ENCODE assay signal across 24 cellular contexts in the genomic region with DNA sequence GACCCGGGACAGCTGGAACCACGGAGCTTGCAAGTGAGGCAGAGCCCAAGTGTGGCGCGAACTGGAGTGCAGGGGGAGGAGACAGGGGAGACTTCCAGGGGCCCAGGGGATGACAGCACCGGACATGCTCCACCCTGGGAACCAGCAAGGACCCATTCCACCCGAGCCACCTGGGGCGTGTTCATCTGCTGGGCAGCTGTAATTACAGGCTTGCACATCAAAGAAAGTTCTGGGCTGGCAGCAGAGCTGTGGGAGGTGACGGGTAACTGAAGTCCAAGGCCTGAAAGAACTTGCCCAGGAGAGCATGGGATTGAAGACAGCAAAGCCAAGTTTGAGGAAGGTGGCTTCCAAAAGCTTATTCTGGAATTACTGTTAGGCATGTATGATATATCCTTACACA. TPM values are rescaled to one million over a fixed set of nuclear protein-coding genes. Genes with fewer than 3 reads are reported as not detected.
DNase-seq lines count a peak whose midpoint lies in the region; ATAC-seq and TF ChIP-seq lines count a peak whose summit lies in the region.
"Had no signal": no experiment of that assay in that cellular context is flagged by ENCODE, and none has a peak within 500 bp of the region (broad histone marks: within the 10 kb centered on the region; RNA-seq: fewer than 3 reads in every experiment).

No MANE protein-coding gene starts in this region.

- DNase-seq in activated CD8-positive, alpha-beta T cell treated with anti-CD3 and anti-CD28 coated beads for 36 hours: no peak
- no peak for DNase-seq in activated CD8-positive, alpha-beta T cell treated with anti-CD3 and anti-CD28 coated beads, Interleukin-2, amount 10 ng/mL, durations not matched to agents 7 days and 5 days
- DNase-seq in osteoblast (ENCODE audit: insufficient read length, low spot score, missing footprints): peak; percentile 58
- DNase-seq in T-helper 2 cell treated with Interferon-gamma antibody and Interleukin-4, amounts not matched to agents 5 μg/mL and 100 μg/mL, for 36 hours (ENCODE audit: low spot score): no peak
- DNase-seq in GM23248: no peak
- DNase-seq: 8988T; activated B cell treated with CpG ODN at 0.5 μM for 24 hours; activated CD4-positive, alpha-beta memory T cell treated with anti-CD3 and anti-CD28 coated beads for 36 hours; activated effector memory CD4-positive, alpha-beta T cell treated with anti-CD3 and anti-CD28 coated beads, Interleukin-2, amount 50 U/mL, for 16 hours; activated T-cell treated with anti-CD3 and anti-CD28 coated beads for 4 hours; cortex of kidney; immature natural killer cell; IMR-90; NCI-H2107; NCI-H524; SK-N-SH; spleen; stimulated activated CD4-positive, alpha-beta T cell treated with anti-CD3 and anti-CD28 coated beads, Interleukin-4, amount 100 ng/mL, for 1 hour; stimulated activated naive CD4-positive, alpha-beta T cell treated with Interleukin-2 at 50 U/mL for 16 hours had no signal

- peaks cover 17% of the 10 kb centered on the region for H3K4me1 Mint-ChIP-seq in activated CD8-positive, alpha-beta T cell treated with anti-CD3 and anti-CD28 coated beads for 36 hours (ENCODE audit: low read depth)
- peaks cover 4% of the 10 kb centered on the region for H3K4me1 Mint-ChIP-seq in activated CD8-positive, alpha-beta T cell treated with anti-CD3 and anti-CD28 coated beads, Interleukin-2, amount 10 ng/mL, durations not matched to agents 7 days and 5 days (ENCODE audit: low read depth)
- H3K4me1 Mint-ChIP-seq in T-helper 2 cell treated with Interferon-gamma antibody and Interleukin-4, amounts not matched to agents 5 μg/mL and 100 μg/mL, for 36 hours (ENCODE audit: low read depth): no peaks in the 10 kb centered on the region

- intact Hi-C loops in activated CD8-positive, alpha-beta T cell treated with anti-CD3 and anti-CD28 coated beads for 36 hours (cut with micrococcal nuclease): no loop called here

- no peak for TF ChIP-seq CTCF in activated CD8-positive, alpha-beta T cell treated with anti-CD3 and anti-CD28 coated beads for 36 hours (IDR thresholded peaks at IDR 0.05)
- TF ChIP-seq CTCF in HEK293 (tag by site-specific recombination; IDR thresholded peaks at IDR 0.05) (no peak), osteoblast (IDR thresholded peaks at IDR 0.05; ENCODE audit: extremely low read depth, low read depth, low read length) (no peak)

- H3K4me3 ChIP-seq in HEK293 (ENCODE audit: low read depth, low read length) (no peak overlapping the region), osteoblast (ENCODE audit: insufficient read depth, low read length) (no peak overlapping the region), GM23248 (no peak overlapping the region)
- H3K4me3 ChIP-seq: spleen had no signal

- no peaks in the 10 kb centered on the region for H3K27me3 Mint-ChIP-seq in activated CD8-positive, alpha-beta T cell treated with anti-CD3 and anti-CD28 coated beads for 36 hours
- no peaks in the 10 kb centered on the region for H3K27me3 Mint-ChIP-seq in activated CD8-positive, alpha-beta T cell treated with anti-CD3 and anti-CD28 coated beads, Interleukin-2, amount 10 ng/mL, durations not matched to agents 7 days and 5 days (ENCODE audit: low read depth)
- no peaks in the 10 kb centered on the region for H3K27me3 Mint-ChIP-seq in T-helper 2 cell treated with Interferon-gamma antibody and Interleukin-4, amounts not matched to agents 5 μg/mL and 100 μg/mL, for 36 hours (ENCODE audit: low read depth)
- H3K27me3 Mint-ChIP-seq: activated B cell treated with CpG ODN at 0.5 μM for 24 hours; activated CD4-positive, alpha-beta memory T cell treated with anti-CD3 and anti-CD28 coated beads for 36 hours had no signal

- H3K27me3 ChIP-seq in osteoblast (ENCODE audit: insufficient read depth, low read length): no peaks in the 10 kb centered on the region
- no peaks in the 10 kb centered on the region for H3K27me3 ChIP-seq in GM23248 (replicated peaks; ENCODE audit: insufficient read depth)
- H3K27me3 ChIP-seq: neutrophil, spleen had no signal

- H3K9ac ChIP-seq in GM23248: no peak overlapping the region
- H3K9ac ChIP-seq: SK-N-SH had no signal

- no peak for ATAC-seq in activated CD8-positive, alpha-beta T cell treated with anti-CD3 and anti-CD28 coated beads for 36 hours
- no peak for ATAC-seq in activated CD8-positive, alpha-beta T cell treated with anti-CD3 and anti-CD28 coated beads, Interleukin-2, amount 10 ng/mL, durations not matched to agents 7 days and 5 days
- ATAC-seq in esophagus mucosa (peak; percentile 78), GM19455 (IDR thresholded peaks at IDR 0.05; ENCODE audit: unreplicated experiment) (no peak)

- no peaks in the 10 kb centered on the region for H3K9me3 ChIP-seq in HEK293 (ENCODE audit: control insufficient read depth, insufficient read depth, low read depth, low read length)
- H3K9me3 ChIP-seq in osteoblast (ENCODE audit: low read depth, low read length): no peaks in the 10 kb centered on the region
- H3K9me3 ChIP-seq in GM23248 (ENCODE audit: low read depth): no peaks in the 10 kb centered on the region
- H3K9me3 ChIP-seq: neutrophil, SK-N-SH, spleen had no signal

- in situ Hi-C loops in GM23248 (cut with MboI): no loop called here

- H4K20me1 ChIP-seq in osteoblast (ENCODE audit: insufficient read depth, low read length) (peaks cover 33% of the 10 kb centered on the region), GM23248 (ENCODE audit: insufficient read depth) (no peaks in the 10 kb centered on the region; the same call in 1 of the 2 replicates)

- no peak overlapping the region for H3K4me3 Mint-ChIP-seq in activated CD8-positive, alpha-beta T cell treated with anti-CD3 and anti-CD28 coated beads for 36 hours
- H3K4me3 Mint-ChIP-seq in activated CD8-positive, alpha-beta T cell treated with anti-CD3 and anti-CD28 coated beads, Interleukin-2, amount 10 ng/mL, durations not matched to agents 7 days and 5 days: no peak overlapping the region
- H3K4me3 Mint-ChIP-seq in T-helper 2 cell treated with Interferon-gamma antibody and Interleukin-4, amounts not matched to agents 5 μg/mL and 100 μg/mL, for 36 hours: no peak overlapping the region
- H3K4me3 Mint-ChIP-seq: activated B cell treated with CpG ODN at 0.5 μM for 24 hours; activated CD4-positive, alpha-beta memory T cell treated with anti-CD3 and anti-CD28 coated beads for 36 hours; immature natural killer cell had no signal

- peaks cover 16 to 56% of the 10 kb centered on the region in 2 experiments; a peak in 2 of 3 replicates for H3K36me3 ChIP-seq in HEK293 (ENCODE audit: control insufficient read depth in 2 of 2, insufficient read depth in 1 of 2, low read length in 2 of 2)
- peaks cover 24% of the 10 kb centered on the region for H3K36me3 ChIP-seq in osteoblast (ENCODE audit: insufficient read depth, low read length)
- H3K36me3 ChIP-seq in GM23248 (ENCODE audit: low read depth): peaks cover 11% of the 10 kb centered on the region; the same call in 1 of the 2 replicates

- peaks cover 20% of the 10 kb centered on the region for H3K36me3 Mint-ChIP-seq in activated CD8-positive, alpha-beta T cell treated with anti-CD3 and anti-CD28 coated beads for 36 hours (ENCODE audit: low read depth)
- peaks cover 58% of the 10 kb centered on the region for H3K36me3 Mint-ChIP-seq in activated CD8-positive, alpha-beta T cell treated with anti-CD3 and anti-CD28 coated beads, Interleukin-2, amount 10 ng/mL, durations not matched to agents 7 days and 5 days (ENCODE audit: low read depth)
- peaks cover 43% of the 10 kb centered on the region for H3K36me3 Mint-ChIP-seq in T-helper 2 cell treated with Interferon-gamma antibody and Interleukin-4, amounts not matched to agents 5 μg/mL and 100 μg/mL, for 36 hours (ENCODE audit: low read depth)

- H3K27ac ChIP-seq in HEK293 (ENCODE audit: extremely low read depth, low read depth, low read length): no peak overlapping the region
- H3K27ac ChIP-seq in osteoblast (ENCODE audit: low read depth, low read length): no peak overlapping the region
- H3K27ac ChIP-seq in GM23248: no peak overlapping the region
- H3K27ac ChIP-seq: HL-60, neutrophil, spleen had no signal

- CTCF ChIA-PET in activated CD8-positive, alpha-beta T cell treated with anti-CD3 and anti-CD28 coated beads for 36 hours (lab: Charles Lee): interaction anchor here (1.0 to 1.2 kb wide), 3 partner anchors 15 to 158 kb away, joined by 3 to 4 read pairs (median 3); no protein-coding TSS in a partner anchor
- CTCF ChIA-PET in activated CD8-positive, alpha-beta T cell treated with anti-CD3 and anti-CD28 coated beads, Interleukin-2, amount 10 ng/mL, durations not matched to agents 7 days and 5 days (lab: Charles Lee): interaction anchor here (1.2 kb wide), 1 partner anchor 10 kb away, joined by 3 read pairs; no protein-coding TSS in a partner anchor
- CTCF ChIA-PET in HEK293 (lab: Yijun Ruan, JAX): interaction anchor here (0.7 to 1.2 kb wide), 3 partner anchors 79 to 158 kb away, joined by 3 read pairs; no protein-coding TSS in a partner anchor

- H2AFZ ChIP-seq in osteoblast (ENCODE audit: low read length) (no peak overlapping the region), GM23248 (no peak overlapping the region)

- 46% methylated on average over 7 to 8 of the region's 8 CpGs for WGBS in GM23248 (ENCODE audit: low coverage in 1 of 2, low lambda C conversion rate in 2 of 2, missing lambda C conversion rate in 2 of 2), 2 experiments

- H3K9me3 Mint-ChIP-seq in activated CD8-positive, alpha-beta T cell treated with anti-CD3 and anti-CD28 coated beads for 36 hours: no peaks in the 10 kb centered on the region
- H3K9me3 Mint-ChIP-seq in activated CD8-positive, alpha-beta T cell treated with anti-CD3 and anti-CD28 coated beads, Interleukin-2, amount 10 ng/mL, durations not matched to agents 7 days and 5 days (ENCODE audit: insufficient read depth): no peaks in the 10 kb centered on the region
- no peaks in the 10 kb centered on the region for H3K9me3 Mint-ChIP-seq in T-helper 2 cell treated with Interferon-gamma antibody and Interleukin-4, amounts not matched to agents 5 μg/mL and 100 μg/mL, for 36 hours
- H3K9me3 Mint-ChIP-seq: activated B cell treated with CpG ODN at 0.5 μM for 24 hours; activated CD4-positive, alpha-beta memory T cell treated with anti-CD3 and anti-CD28 coated beads for 36 hours; immature natural killer cell had no signal

- no peaks in the 10 kb centered on the region for H3K4me1 ChIP-seq in HEK293 (ENCODE audit: control insufficient read depth, insufficient read depth, low read length)
- H3K4me1 ChIP-seq in osteoblast (ENCODE audit: insufficient read depth, low read length): no peaks in the 10 kb centered on the region
- H3K4me1 ChIP-seq in GM23248 (ENCODE audit: insufficient read depth): no peaks in the 10 kb centered on the region

- POLR2A ChIA-PET in activated CD8-positive, alpha-beta T cell treated with anti-CD3 and anti-CD28 coated beads for 36 hours (lab: Charles Lee): interaction anchor here (0.5 to 1.3 kb wide), 2 partner anchors 12 to 25 kb away, joined by 3 read pairs; no protein-coding TSS in a partner anchor
- POLR2A ChIA-PET in activated CD8-positive, alpha-beta T cell treated with anti-CD3 and anti-CD28 coated beads, Interleukin-2, amount 10 ng/mL, durations not matched to agents 7 days and 5 days (lab: Charles Lee): interaction anchor here (0.6 to 0.7 kb wide), 2 partner anchors 25 to 803 kb away, joined by 3 read pairs; no protein-coding TSS in a partner anchor
- POLR2A ChIA-PET in HEK293 (lab: Yijun Ruan, JAX): interaction anchor here (1.2 kb wide), 2 partner anchors 9 to 41 kb away, joined by 3 to 7 read pairs; a partner anchor contains a TSS

- no peaks in the 10 kb centered on the region for H3F3A ChIP-seq in GM23248 (ENCODE audit: insufficient read depth)

- H3K79me2 ChIP-seq in osteoblast (ENCODE audit: insufficient read depth, low read length) (peaks cover 42% of the 10 kb centered on the region), GM23248 (ENCODE audit: insufficient read depth) (peaks cover 54% of the 10 kb centered on the region)

- H3K9me2 ChIP-seq in GM23248 (ENCODE audit: insufficient read depth): no peaks in the 10 kb centered on the region
- H3K9me2 ChIP-seq: SK-N-SH had no signal

- peak overlapping the region; percentile 36 for H3K27ac Mint-ChIP-seq in activated CD8-positive, alpha-beta T cell treated with anti-CD3 and anti-CD28 coated beads for 36 hours
- no peak overlapping the region for H3K27ac Mint-ChIP-seq in activated CD8-positive, alpha-beta T cell treated with anti-CD3 and anti-CD28 coated beads, Interleukin-2, amount 10 ng/mL, durations not matched to agents 7 days and 5 days
- no peak overlapping the region for H3K27ac Mint-ChIP-seq in T-helper 2 cell treated with Interferon-gamma antibody and Interleukin-4, amounts not matched to agents 5 μg/mL and 100 μg/mL, for 36 hours
- H3K27ac Mint-ChIP-seq: activated B cell treated with CpG ODN at 0.5 μM for 24 hours; activated CD4-positive, alpha-beta memory T cell treated with anti-CD3 and anti-CD28 coated beads for 36 hours had no signal

- H3K4me2 ChIP-seq in osteoblast (ENCODE audit: insufficient read depth, low read length) (no peak overlapping the region), GM23248 (ENCODE audit: unreplicated experiment) (no peak overlapping the region)
- H3K4me2 ChIP-seq: SK-N-SH had no signal

RNA-seq across cellular contexts. Expression of a gene that starts 16.3 kb away (rescaled TPM):
- 10 to 100 TPM; 38.4 to 41.8 TPM for total RNA-seq in activated CD8-positive, alpha-beta T cell treated with anti-CD3 and anti-CD28 coated beads for 36 hours
- 10 to 100 TPM; 61.1 to 65.6 TPM for total RNA-seq in activated CD8-positive, alpha-beta T cell treated with anti-CD3 and anti-CD28 coated beads, Interleukin-2, amount 10 ng/mL, durations not matched to agents 7 days and 5 days
- total RNA-seq in esophagus mucosa (21.9 TPM), osteoblast (27.7 and 28.2 TPM in 2 replicates)
- total RNA-seq in GM23248 (2014; rRNA removed; shearing (Covaris generic)): 45.1 and 45.4 TPM in 2 replicates
- polyA plus RNA-seq in GM23248 (2016; fragmentation: Nextera tagmentation; extraction: Ambion mirVana): 24.3 and 25.3 TPM in 2 replicates

RNA-seq across cellular contexts. Expression of a gene that starts 40.7 kb away (rescaled TPM):
- 10 to 100 TPM; 41.0 to 42.8 TPM for total RNA-seq in activated CD8-positive, alpha-beta T cell treated with anti-CD3 and anti-CD28 coated beads for 36 hours
- total RNA-seq in activated CD8-positive, alpha-beta T cell treated with anti-CD3 and anti-CD28 coated beads, Interleukin-2, amount 10 ng/mL, durations not matched to agents 7 days and 5 days: 10 to 100 TPM; 34.1 to 38.7 TPM
- 21.4 TPM for total RNA-seq in esophagus mucosa
- total RNA-seq in osteoblast: 17.7 and 18.9 TPM in 2 replicates
- total RNA-seq in GM23248 (2014; rRNA removed; shearing (Covaris generic)): 12.3 and 13.3 TPM in 2 replicates
- 16.9 and 17.9 TPM in 2 replicates for polyA plus RNA-seq in GM23248 (2016; fragmentation: Nextera tagmentation; extraction: Ambion mirVana)
